In genomic region chr9:77944556-77945261, GRCh38 we compare ENCODE assay signal across 9 cellular contexts.
DNase-seq lines count a peak whose midpoint lies in the region; ATAC-seq, FAIRE-seq and TF ChIP-seq lines count a peak whose summit lies in the region.
"Had no signal": no experiment of that assay in that cellular context is flagged by ENCODE, and none has a peak within 500 bp of the region (broad histone marks: within the 10 kb centered on the region; RNA-seq: fewer than 3 reads in every experiment).

No MANE protein-coding gene starts in this region.

- H3K4me2 ChIP-seq in endothelial cell of umbilical vein (ENCODE audit: insufficient read depth, low read length): no peak overlapping the region

- TF ChIP-seq CTCF in CD4-positive, alpha-beta T cell (IDR thresholded peaks at IDR 0.05): no peak
- peak in 1 of 2 donors; percentile 9 for TF ChIP-seq CTCF in endothelial cell of umbilical vein (IDR thresholded peaks at IDR 0.05; ENCODE audit: extremely low read depth in 1 of 2, insufficient read depth in 1 of 2, low read depth in 1 of 2, low read length in 2 of 2)
- TF ChIP-seq CTCF in natural killer cell (IDR thresholded peaks at IDR 0.05): no peak

- H3K27me3 ChIP-seq in CD4-positive, alpha-beta T cell (ENCODE audit: control insufficient read depth, insufficient read depth, low read length): no peaks in the 10 kb centered on the region
- no peaks in the 10 kb centered on the region for H3K27me3 ChIP-seq in endothelial cell of umbilical vein (ENCODE audit: control insufficient read depth in 2 of 2, insufficient read depth in 2 of 2, low read length in 2 of 2)

- H3K4me3 Mint-ChIP-seq in CD4-positive, alpha-beta T cell: peak overlapping the region; percentile 52
- peak overlapping the region; percentile 9 for H3K4me3 Mint-ChIP-seq in natural killer cell

- TF ChIP-seq POLR2A in endothelial cell of umbilical vein (IDR thresholded peaks at IDR 0.05; ENCODE audit: low read depth, low read length): no peak

- POLR2A ChIA-PET in CD4-positive, alpha-beta T cell (lab: Charles Lee): no interaction called here
- POLR2A ChIA-PET in endothelial cell of umbilical vein (lab: Charles Lee): no interaction called here

- H3K9me3 Mint-ChIP-seq in CD4-positive, alpha-beta T cell: no peaks in the 10 kb centered on the region
- no peaks in the 10 kb centered on the region for H3K9me3 Mint-ChIP-seq in natural killer cell

- H3K9ac ChIP-seq in endothelial cell of umbilical vein (replicated peaks; ENCODE audit: extremely low read depth, insufficient read depth, low read length): no peak overlapping the region

- H3K79me2 ChIP-seq in endothelial cell of umbilical vein (ENCODE audit: control insufficient read depth, insufficient read depth, low read length): peaks cover 74% of the 10 kb centered on the region

- H3K9me3 ChIP-seq in CD4-positive, alpha-beta T cell (ENCODE audit: control insufficient read depth, low read length): no peaks in the 10 kb centered on the region
- H3K9me3 ChIP-seq in endothelial cell of umbilical vein (replicated peaks; ENCODE audit: control insufficient read depth, insufficient read depth, low read length): no peaks in the 10 kb centered on the region

- BruUV-seq in endothelial cell of umbilical vein (replicated peaks; lab: Mats Ljungman, UMichigan): no TSS peak

- peak; percentile 66 for ATAC-seq in CD4-positive, alpha-beta T cell (ENCODE audit: poor library complexity)
- ATAC-seq in natural killer cell: peak in 1 of 3 donors; percentile 42
- no peak for ATAC-seq in HG02623 (IDR thresholded peaks at IDR 0.05; ENCODE audit: unreplicated experiment)

- H3K4me3 ChIP-seq in endothelial cell of umbilical vein (replicated peaks in 1 of 3; ENCODE audit: insufficient read depth in 1 of 3, low read depth in 1 of 3, low read length in 3 of 3): no peak overlapping the region

- H2AFZ ChIP-seq in endothelial cell of umbilical vein (ENCODE audit: low read depth, low read length): no peak overlapping the region

- H4K20me1 ChIP-seq in endothelial cell of umbilical vein (replicated peaks; ENCODE audit: control insufficient read depth, extremely low read depth, insufficient read depth, low read length): peaks cover 3% of the 10 kb centered on the region

- peak overlapping the region; percentile 77 for H3K27ac Mint-ChIP-seq in CD4-positive, alpha-beta T cell
- H3K27ac Mint-ChIP-seq in natural killer cell: peak overlapping the region in 1 of 2 donors; percentile 36

- H3K36me3 ChIP-seq in endothelial cell of umbilical vein (ENCODE audit: control insufficient read depth in 2 of 2, extremely low read depth in 1 of 2, insufficient read depth in 2 of 2, low read length in 2 of 2): no peaks in the 10 kb centered on the region

- dilution Hi-C loops in endothelial cell of umbilical vein (cut with MboI; ENCODE audit: extremely low pct_ligation_motif_present, low sequenced_read_pairs): no loop called here

- CTCF ChIA-PET in CD4-positive, alpha-beta T cell (lab: Charles Lee): interaction anchor here (0.9 kb wide), 2 partner anchors 32 to 91 kb away, joined by 3 to 4 read pairs; no protein-coding TSS in a partner anchor
- CTCF ChIA-PET in endothelial cell of umbilical vein (lab: Charles Lee): interaction anchor here (0.9 to 1.7 kb wide), 5 partner anchors 9 to 173 kb away, joined by 3 to 5 read pairs (median 4); no protein-coding TSS in a partner anchor

- H3K36me3 Mint-ChIP-seq in CD4-positive, alpha-beta T cell (ENCODE audit: low read depth): no peaks in the 10 kb centered on the region
- H3K36me3 Mint-ChIP-seq in natural killer cell: no peaks in the 10 kb centered on the region

- H3K4me1 ChIP-seq in endothelial cell of umbilical vein (ENCODE audit: control insufficient read depth, extremely low read depth, insufficient read depth, low read length): no peaks in the 10 kb centered on the region

- peaks cover 75% of the 10 kb centered on the region for H3K4me1 Mint-ChIP-seq in CD4-positive, alpha-beta T cell (ENCODE audit: low read depth)
- H3K4me1 Mint-ChIP-seq in natural killer cell: peaks cover 21 to 32% of the 10 kb centered on the region in 2 donors

- H3K27ac ChIP-seq in CD4-positive, alpha-beta T cell (ENCODE audit: low read depth, low read length): no peak overlapping the region
- H3K27ac ChIP-seq in endothelial cell of umbilical vein (ENCODE audit: insufficient read depth, low read depth, low read length): no peak overlapping the region

- DNase-seq in CD4-positive, alpha-beta T cell: peak in 4 of 10 experiments; percentile 1 to 15 (median 4)
- DNase-seq in NOMO-1 treated with DMSO at 0.1 percent for 48 hours (lab: John Stamatoyannopoulos, UW; ENCODE audit: unreplicated experiment) (peak; percentile 43), endothelial cell of umbilical vein (ENCODE audit: low read depth, low spot score) (peak; percentile 21), natural killer cell (no peak), ACHN (no peak), NCI-H524 treated with DMSO at 0.1 percent for 48 hours (lab: John Stamatoyannopoulos, UW) (no peak), T-helper 9 cell (no peak)
- DNase-seq: stimulated activated CD4-positive, alpha-beta T cell treated with anti-CD3 and anti-CD28 coated beads, Interleukin-4, amount 100 ng/mL, for 4 hours had no signal

- intact Hi-C loops in CD4-positive, alpha-beta T cell (cut with DNase I, micrococcal nuclease): no loop called here
- intact Hi-C loops in endothelial cell of umbilical vein (cut with micrococcal nuclease): no loop called here
- intact Hi-C loops in natural killer cell (cut with micrococcal nuclease): no loop called here

- no peaks in the 10 kb centered on the region for H3K27me3 Mint-ChIP-seq in CD4-positive, alpha-beta T cell
- H3K27me3 Mint-ChIP-seq in natural killer cell (ENCODE audit: low read depth in 2 of 2): no peaks in the 10 kb centered on the region

- in situ Hi-C loops in ACHN (cut with HindIII; ENCODE audit: low pct_ligation_motif_present, low pct_unique_long_range_greater_than_20kb, low sequenced_read_pairs): no loop called here

- no peak for FAIRE-seq in endothelial cell of umbilical vein (lab: Jason Lieb, UNC)

- no peaks in the 10 kb centered on the region for H3K9me1 ChIP-seq in endothelial cell of umbilical vein (replicated peaks; ENCODE audit: control insufficient read depth, extremely low read depth, insufficient read depth, low read length)

TF ChIP-seq in endothelial cell of umbilical vein, 7 proteins besides CTCF, POLR2A, EP300 and RAD21:
- TF ChIP-seq POLR2AphosphoS5 (IDR thresholded peaks at IDR 0.05; ENCODE audit: insufficient read depth, low read depth, low read length) (no peak), GATA2 (IDR thresholded peaks at IDR 0.05; ENCODE audit: insufficient read depth, insufficient read length, low read depth, low read length) (no peak)

Comparison
In these comparisons a context has a peak if more than half of its experiments do, and no peak if none do; other contexts are left out.
1. DNase-seq: peak in NOMO-1 treated with DMSO at 0.1 percent for 48 hours (single experiment) and endothelial cell of umbilical vein (single experiment); none in natural killer cell (single experiment), ACHN (single experiment), NCI-H524 treated with DMSO at 0.1 percent for 48 hours (single experiment) and T-helper 9 cell (single experiment).